ENCODE assay signal across 19 cellular contexts in genomic region chr1:105865546-105865945, GRCh38.
A peak's percentile ranks its signal among the peaks of the same experiment; 100 is the strongest.
DNase-seq lines count a peak whose midpoint lies in the region; ATAC-seq, FAIRE-seq and TF ChIP-seq lines count a peak whose summit lies in the region.
"Had no signal": no experiment of that assay in that cellular context is flagged by ENCODE, and none has a peak within 500 bp of the region (broad histone marks: within the 10 kb centered on the region; RNA-seq: fewer than 3 reads in every experiment).

No MANE protein-coding gene starts in this region.

- H3K9me3 ChIP-seq in breast epithelium, result no peaks in the 10 kb centered on the region
- H3K9me3 ChIP-seq: Caco-2 had no signal

- intact Hi-C loops in MCF 10A (cut with micrococcal nuclease), result no loop called here
- intact Hi-C loops in breast epithelium (cut with DNase I; ENCODE audit: low total_unique reads), result no loop called here
- intact Hi-C loops in activated CD8-positive, alpha-beta T cell treated with anti-CD3 and anti-CD28 coated beads for 36 hours (cut with micrococcal nuclease), result no loop called here

- H3K4me3 ChIP-seq in breast epithelium, result no peak overlapping the region
- H3K4me3 ChIP-seq: GM23248 had no signal

- no TSS peak for BruUV-seq in MCF 10A (replicated peaks; lab: Mats Ljungman, UMichigan)

- DNase-seq in MCF 10A (ENCODE audit: unreplicated experiment) (peak; percentile 58), breast epithelium (ENCODE audit: low spot score in 2 of 2) (no peak), RWPE1 (ENCODE audit: low spot score) (peak; percentile 79), foreskin keratinocyte (peak; percentile 15 to 39), NK-92 (lab: John Stamatoyannopoulos, UW; ENCODE audit: unreplicated experiment) (no peak), GM12892 (ENCODE audit: insufficient read length) (no peak)
- DNase-seq in activated CD8-positive, alpha-beta T cell treated with anti-CD3 and anti-CD28 coated beads for 36 hours, result no peak
- DNase-seq: 8988T; Caco-2; DMS79; GM23248; NCI-H226; NCI-H526; NK-92 treated with Interleukin-12 subunit alpha and Interleukin-12 subunit beta, amount 100 ng/mL, for 24 hours; Right ventricle myocardium superior; SK-N-SH had no signal

- H3K27me3 Mint-ChIP-seq in MCF 10A (ENCODE audit: insufficient read depth, unreplicated experiment), result no peaks in the 10 kb centered on the region
- no peaks in the 10 kb centered on the region for H3K27me3 Mint-ChIP-seq in activated CD8-positive, alpha-beta T cell treated with anti-CD3 and anti-CD28 coated beads for 36 hours

- no peak overlapping the region for H3K4me3 Mint-ChIP-seq in MCF 10A (ENCODE audit: unreplicated experiment)
- H3K4me3 Mint-ChIP-seq in activated CD8-positive, alpha-beta T cell treated with anti-CD3 and anti-CD28 coated beads for 36 hours, result no peak overlapping the region

- TF ChIP-seq CTCF in MCF 10A (IDR thresholded peaks at IDR 0.05; ENCODE audit: unreplicated experiment) (no peak), breast epithelium (IDR thresholded peaks at IDR 0.05) (no peak), RWPE1 (conservative IDR thresholded peaks at IDR 0.05; ENCODE audit: low read depth) (no peak), foreskin keratinocyte (conservative IDR thresholded peaks at IDR 0.05) (no peak)
- TF ChIP-seq CTCF in activated CD8-positive, alpha-beta T cell treated with anti-CD3 and anti-CD28 coated beads for 36 hours (IDR thresholded peaks at IDR 0.05), result no peak

- TF ChIP-seq POLR2A in breast epithelium (IDR thresholded peaks at IDR 0.05) (no peak), GM12892 (IDR thresholded peaks at IDR 0.05; ENCODE audit: low read depth, low read length) (no peak)

- peaks cover 8% of the 10 kb centered on the region for H3K9me3 Mint-ChIP-seq in MCF 10A (ENCODE audit: unreplicated experiment)
- peaks cover 9% of the 10 kb centered on the region for H3K9me3 Mint-ChIP-seq in activated CD8-positive, alpha-beta T cell treated with anti-CD3 and anti-CD28 coated beads for 36 hours

- peaks cover 7% of the 10 kb centered on the region for H3K4me1 Mint-ChIP-seq in MCF 10A (ENCODE audit: insufficient read depth, unreplicated experiment)
- H3K4me1 Mint-ChIP-seq in activated CD8-positive, alpha-beta T cell treated with anti-CD3 and anti-CD28 coated beads for 36 hours (ENCODE audit: low read depth), result no peaks in the 10 kb centered on the region

- H3K36me3 Mint-ChIP-seq in MCF 10A (ENCODE audit: insufficient read depth, unreplicated experiment), result no peaks in the 10 kb centered on the region
- H3K36me3 Mint-ChIP-seq in activated CD8-positive, alpha-beta T cell treated with anti-CD3 and anti-CD28 coated beads for 36 hours (ENCODE audit: low read depth), result no peaks in the 10 kb centered on the region

- no peak overlapping the region for H3K27ac ChIP-seq in breast epithelium
- H3K27ac ChIP-seq in RWPE1, result no peak overlapping the region
- H3K27ac ChIP-seq in foreskin keratinocyte, result no peak overlapping the region
- H3K27ac ChIP-seq: C4-2B, GM23248 had no signal

- H3K4me1 ChIP-seq in breast epithelium (no peaks in the 10 kb centered on the region), foreskin keratinocyte (no peaks in the 10 kb centered on the region)
- H3K4me1 ChIP-seq: Caco-2 had no signal

- no peaks in the 10 kb centered on the region for H3K27me3 ChIP-seq in breast epithelium
- no peaks in the 10 kb centered on the region for H3K27me3 ChIP-seq in foreskin keratinocyte

- CTCF ChIA-PET in MCF 10A (lab: Yijun Ruan, JAX) (no interaction called here), RWPE1 (lab: Yijun Ruan, JAX) (no interaction called here)
- CTCF ChIA-PET in activated CD8-positive, alpha-beta T cell treated with anti-CD3 and anti-CD28 coated beads for 36 hours (lab: Charles Lee), result no interaction called here

- no peak for FAIRE-seq in GM12892 (lab: Jason Lieb, UNC)
- FAIRE-seq: G401.6 had no signal

- POLR2A ChIA-PET in MCF 10A (lab: Yijun Ruan, JAX), result interaction anchor here (0.7 kb wide), 1 partner anchor 887 kb away, joined by 3 read pairs; no protein-coding TSS in a partner anchor
- POLR2A ChIA-PET in RWPE1 (lab: Yijun Ruan, JAX; ENCODE audit: low non-redundant PET), result no interaction called here
- POLR2A ChIA-PET in activated CD8-positive, alpha-beta T cell treated with anti-CD3 and anti-CD28 coated beads for 36 hours (lab: Charles Lee), result no interaction called here

- ATAC-seq in foreskin keratinocyte (no peak), HG02938 (IDR thresholded peaks at IDR 0.05; ENCODE audit: unreplicated experiment) (no peak)
- ATAC-seq in activated CD8-positive, alpha-beta T cell treated with anti-CD3 and anti-CD28 coated beads for 36 hours, result no peak

- no peak overlapping the region for H3K27ac Mint-ChIP-seq in MCF 10A (ENCODE audit: low read depth, unreplicated experiment)
- H3K27ac Mint-ChIP-seq in activated CD8-positive, alpha-beta T cell treated with anti-CD3 and anti-CD28 coated beads for 36 hours, result no peak overlapping the region

- H3K36me3 ChIP-seq in breast epithelium, result no peaks in the 10 kb centered on the region

Comparison
In these comparisons a context has a peak if more than half of its experiments do, and no peak if none do; other contexts are left out.
1. DNase-seq: peak in MCF 10A (single experiment), RWPE1 (single experiment) and foreskin keratinocyte (2 of 2); none in breast epithelium (0 of 2), activated CD8-positive, alpha-beta T cell treated with anti-CD3 and anti-CD28 coated beads for 36 hours (single experiment), NK-92 (single experiment) and GM12892 (single experiment).